Comparison of ENCODE assay signal across 8 cellular contexts in the genomic region with DNA sequence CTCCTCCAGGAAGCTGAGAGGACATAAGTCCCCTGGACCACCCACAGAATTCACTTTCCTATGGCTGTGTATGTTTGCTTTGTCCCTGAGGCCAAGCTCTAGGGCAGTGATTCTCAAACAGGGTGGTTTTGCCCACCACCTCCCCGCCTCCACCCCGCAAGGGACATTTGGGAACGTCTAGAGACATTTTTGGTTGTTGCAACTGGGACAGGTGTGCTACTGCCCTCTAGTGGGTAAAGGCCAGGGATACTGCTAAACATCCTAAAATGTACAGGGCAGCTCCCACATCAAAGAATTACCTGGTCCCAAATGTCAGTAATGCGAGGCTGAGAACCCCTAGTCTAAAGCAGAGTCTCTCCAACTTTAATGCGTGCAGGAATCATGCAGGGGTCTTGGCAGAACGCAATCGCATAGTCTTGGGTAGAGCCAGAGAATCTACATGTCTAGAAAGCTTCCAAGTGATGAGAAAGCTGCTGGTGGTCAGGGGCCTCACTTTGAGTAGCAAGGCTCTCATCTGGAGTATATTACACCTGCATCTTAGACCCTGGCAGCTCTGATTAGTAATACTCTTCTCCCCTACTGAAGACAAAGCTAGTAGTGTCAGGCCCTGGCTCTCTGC. TPM values are rescaled to one million over a fixed set of nuclear protein-coding genes. Genes with fewer than 3 reads are reported as not detected.
DNase-seq lines count a peak whose midpoint lies in the region; ATAC-seq and TF ChIP-seq lines count a peak whose summit lies in the region.

No MANE protein-coding gene starts in this region.

- peak; percentile 52 for ATAC-seq in activated CD8-positive, alpha-beta T cell treated with anti-CD3 and anti-CD28 coated beads, Interleukin-2, amount 10 ng/mL, durations not matched to agents 7 days and 5 days

- no peaks in the 10 kb centered on the region for H3K9me3 Mint-ChIP-seq in activated CD8-positive, alpha-beta T cell treated with anti-CD3 and anti-CD28 coated beads, Interleukin-2, amount 10 ng/mL, durations not matched to agents 7 days and 5 days (ENCODE audit: insufficient read depth)
- peaks cover 5% of the 10 kb centered on the region for H3K9me3 Mint-ChIP-seq in endodermal cell

- H3K36me3 ChIP-seq in endodermal cell (ENCODE audit: control insufficient read depth, insufficient read depth, low read length): no peaks in the 10 kb centered on the region

- DNase-seq in AG09319 (ENCODE audit: extremely low read depth, low read depth) (peak; percentile 38), GM19238 (ENCODE audit: insufficient read length, low spot score) (peak; percentile 46), NCI-H69 (lab: John Stamatoyannopoulos, UW) (peak; percentile 43), endodermal cell (peak; percentile 89), mucosa of gallbladder (ENCODE audit: low spot score) (peak; percentile 51), substantia nigra (lab: John Stamatoyannopoulos, UW) (peak in 36 of 49 donors; percentile 4 to 65 (median 36)), middle frontal gyrus (ENCODE audit: extremely low spot score, low spot score) (no peak)
- peak; percentile 75 for DNase-seq in activated CD8-positive, alpha-beta T cell treated with anti-CD3 and anti-CD28 coated beads, Interleukin-2, amount 10 ng/mL, durations not matched to agents 7 days and 5 days

- no peak overlapping the region for H3K4me3 Mint-ChIP-seq in activated CD8-positive, alpha-beta T cell treated with anti-CD3 and anti-CD28 coated beads, Interleukin-2, amount 10 ng/mL, durations not matched to agents 7 days and 5 days
- no peak overlapping the region for H3K4me3 Mint-ChIP-seq in endodermal cell

- no peak overlapping the region for H3K4me3 ChIP-seq in endodermal cell (ENCODE audit: low read length)

- no peak overlapping the region for H3K9ac ChIP-seq in endodermal cell (ENCODE audit: extremely low read depth, low read length, poor library complexity, severe bottlenecking)

- H3K9me3 ChIP-seq in endodermal cell (ENCODE audit: control insufficient read depth, low read length): no peaks in the 10 kb centered on the region

- peaks cover 13% of the 10 kb centered on the region for H3K4me1 Mint-ChIP-seq in activated CD8-positive, alpha-beta T cell treated with anti-CD3 and anti-CD28 coated beads, Interleukin-2, amount 10 ng/mL, durations not matched to agents 7 days and 5 days (ENCODE audit: low read depth)
- H3K4me1 Mint-ChIP-seq in endodermal cell: peaks cover 5% of the 10 kb centered on the region

- H3K27me3 Mint-ChIP-seq in activated CD8-positive, alpha-beta T cell treated with anti-CD3 and anti-CD28 coated beads, Interleukin-2, amount 10 ng/mL, durations not matched to agents 7 days and 5 days (ENCODE audit: low read depth): peaks cover 34% of the 10 kb centered on the region
- peaks cover 32% of the 10 kb centered on the region for H3K27me3 Mint-ChIP-seq in endodermal cell (ENCODE audit: insufficient read depth)

- no peak overlapping the region for H3K27ac Mint-ChIP-seq in activated CD8-positive, alpha-beta T cell treated with anti-CD3 and anti-CD28 coated beads, Interleukin-2, amount 10 ng/mL, durations not matched to agents 7 days and 5 days
- no peak overlapping the region for H3K27ac Mint-ChIP-seq in endodermal cell

- CTCF ChIA-PET in activated CD8-positive, alpha-beta T cell treated with anti-CD3 and anti-CD28 coated beads, Interleukin-2, amount 10 ng/mL, durations not matched to agents 7 days and 5 days (lab: Charles Lee): interaction anchor here (0.6 to 15.3 kb wide), 47 partner anchors 9 to 768 kb away, joined by 3 to 489 read pairs (median 5); a partner anchor contains a TSS

- H3K27ac ChIP-seq in endodermal cell (ENCODE audit: low read depth, low read length) (no peak overlapping the region), substantia nigra (ENCODE audit: low read depth, low read length, poor library complexity, severe bottlenecking) (no peak overlapping the region)

- peaks cover 5% of the 10 kb centered on the region for H3K36me3 Mint-ChIP-seq in activated CD8-positive, alpha-beta T cell treated with anti-CD3 and anti-CD28 coated beads, Interleukin-2, amount 10 ng/mL, durations not matched to agents 7 days and 5 days (ENCODE audit: low read depth)
- no peaks in the 10 kb centered on the region for H3K36me3 Mint-ChIP-seq in endodermal cell (ENCODE audit: low read depth)

- POLR2A ChIA-PET in activated CD8-positive, alpha-beta T cell treated with anti-CD3 and anti-CD28 coated beads, Interleukin-2, amount 10 ng/mL, durations not matched to agents 7 days and 5 days (lab: Charles Lee): interaction anchor here (0.6 to 1.7 kb wide), 5 partner anchors 16 to 128 kb away, joined by 3 to 5 read pairs (median 3); no protein-coding TSS in a partner anchor

- no peaks in the 10 kb centered on the region for H3K4me1 ChIP-seq in endodermal cell (ENCODE audit: control insufficient read depth, insufficient read depth, low read length)

- WGBS in endodermal cell (ENCODE audit: insufficient coverage in 1 of 2, insufficient read length in 1 of 2), 2 experiments: 18 to 30% methylated on average over 4 to 7 of the region's 7 CpGs

- H3K27me3 ChIP-seq in endodermal cell (ENCODE audit: control insufficient read depth, insufficient read depth, low read length, poor library complexity, severe bottlenecking): peaks cover 11% of the 10 kb centered on the region

- TF ChIP-seq CTCF in AG09319 (IDR thresholded peaks at IDR 0.05; ENCODE audit: low read depth, low read length): peak; percentile 76
- TF ChIP-seq CTCF in endodermal cell (conservative IDR thresholded peaks at IDR 0.05): peak; percentile 85

RNA-seq across cellular contexts. Expression of a gene that starts 5.1 kb away (rescaled TPM):
- total RNA-seq in activated CD8-positive, alpha-beta T cell treated with anti-CD3 and anti-CD28 coated beads, Interleukin-2, amount 10 ng/mL, durations not matched to agents 7 days and 5 days: under 1 TPM; 0.05 to 0.11 TPM
- total RNA-seq in endodermal cell (1 to 10 TPM in 1 of 2 donors, under 1 TPM in 1; 0.18 to 1.5 TPM), mucosa of gallbladder (11.2 TPM)
- 0.28 TPM for polyA plus RNA-seq in endodermal cell (2013, experiment 1 of 2)
- 0.25 TPM for polyA plus RNA-seq in endodermal cell (2013, experiment 2 of 2)

RNA-seq across cellular contexts. Expression of a gene that starts 19.1 kb away (rescaled TPM):
- total RNA-seq in activated CD8-positive, alpha-beta T cell treated with anti-CD3 and anti-CD28 coated beads, Interleukin-2, amount 10 ng/mL, durations not matched to agents 7 days and 5 days: not detected
- not detected for total RNA-seq in endodermal cell
- polyA plus RNA-seq in endodermal cell (2013, experiment 1 of 2): not detected
- polyA plus RNA-seq in endodermal cell (2013, experiment 2 of 2): not detected
- total RNA-seq in mucosa of gallbladder: not detected

RNA-seq across cellular contexts. Expression of a gene that starts 28.4 kb away (rescaled TPM):
- not detected for total RNA-seq in activated CD8-positive, alpha-beta T cell treated with anti-CD3 and anti-CD28 coated beads, Interleukin-2, amount 10 ng/mL, durations not matched to agents 7 days and 5 days
- total RNA-seq in endodermal cell (not detected), mucosa of gallbladder (not detected)
- not detected for polyA plus RNA-seq in endodermal cell (2013, experiment 1 of 2)
- polyA plus RNA-seq in endodermal cell (2013, experiment 2 of 2): not detected
